ENCODE assay signal across 10 cellular contexts in genomic region chr1:230972855-230973271, GRCh38. TPM values are rescaled to one million over a fixed set of nuclear protein-coding genes. Genes with fewer than 3 reads are reported as not detected.
DNase-seq lines count a peak whose midpoint lies in the region; ATAC-seq and TF ChIP-seq lines count a peak whose summit lies in the region.
"Had no signal": no experiment of that assay in that cellular context is flagged by ENCODE, and none has a peak within 500 bp of the region (broad histone marks: within the 10 kb centered on the region; RNA-seq: fewer than 3 reads in every experiment).

No MANE protein-coding gene starts in this region.

- H3K27me3 ChIP-seq in vagina = no peaks in the 10 kb centered on the region
- H3K27me3 ChIP-seq: cardiac muscle cell had no signal

- peaks cover 14% of the 10 kb centered on the region for H3K4me1 ChIP-seq in vagina

- no peak overlapping the region for H3K4me3 ChIP-seq in vagina
- H3K4me3 ChIP-seq: cardiac muscle cell, skin epidermis had no signal

- no peak overlapping the region for H3K27ac ChIP-seq in vagina
- H3K27ac ChIP-seq: cardiac muscle cell had no signal

- no peaks in the 10 kb centered on the region for H3K9me3 ChIP-seq in vagina

- TF ChIP-seq CTCF in GM20000 (IDR thresholded peaks at IDR 0.05; ENCODE audit: extremely low read depth, missing control alignments) (no peak), vagina (IDR thresholded peaks at IDR 0.05) (no peak)

- DNase-seq in CD1c-positive myeloid dendritic cell (ENCODE audit: extremely low spot score) (peak; percentile 72), GM20000 (ENCODE audit: low spot score) (peak; percentile 45), iris pigment epithelial cell (ENCODE audit: low read depth) (peak; percentile 19), vagina (ENCODE audit: extremely low spot score in 2 of 2) (no peak), COLO829 (ENCODE audit: low spot score) (no peak), ecto neural progenitor cell (ENCODE audit: low spot score) (no peak)
- DNase-seq in activated CD4-positive, alpha-beta T cell treated with anti-CD3 and anti-CD28 coated beads, Interleukin-2, amount 50 U/mL, for 1 hour = peak; percentile 53

- TF ChIP-seq POLR2A in vagina (IDR thresholded peaks at IDR 0.05) = no peak

- peaks cover 0 to 8% of the 10 kb centered on the region in 2 donors for H3K36me3 ChIP-seq in vagina

- intact Hi-C loops in vagina (cut with DNase I) = no loop called here

- peak; percentile 59 for ATAC-seq in HG03575 (IDR thresholded peaks at IDR 0.05; ENCODE audit: extremely low read depth, insufficient number of reproducible peaks, low FRiP score, unreplicated experiment)

RNA-seq across cellular contexts. Expression of gene TTC13, which starts 5.8 kb away (rescaled TPM):
- 37.1 TPM for total RNA-seq in vagina

RNA-seq across cellular contexts. Expression of gene ARV1, which starts 6.0 kb away (rescaled TPM):
- 18.7 TPM for total RNA-seq in vagina

Comparison
In these comparisons a context has a peak if more than half of its experiments do, and no peak if none do; other contexts are left out.
1. DNase-seq: peak in CD1c-positive myeloid dendritic cell (single experiment), GM20000 (single experiment), activated CD4-positive, alpha-beta T cell treated with anti-CD3 and anti-CD28 coated beads, Interleukin-2, amount 50 U/mL, for 1 hour (single experiment) and iris pigment epithelial cell (single experiment); none in vagina (0 of 2), COLO829 (single experiment) and ecto neural progenitor cell (single experiment).